Comparison of ENCODE assay signal across 1 cellular context in genomic region chr19:33407140-33407551, GRCh38.
TF ChIP-seq lines count a peak whose summit lies in the region.

No MANE protein-coding gene starts in this region.

TF ChIP-seq in K562, 482 proteins besides CTCF, POLR2A, EP300 and RAD21 (continued from another document):
- TF ChIP-seq PREB (CRISPR knock-in tag; IDR thresholded peaks at IDR 0.05), result no peak
